35 cellular contexts compared by ENCODE assay signal in the genomic region with DNA sequence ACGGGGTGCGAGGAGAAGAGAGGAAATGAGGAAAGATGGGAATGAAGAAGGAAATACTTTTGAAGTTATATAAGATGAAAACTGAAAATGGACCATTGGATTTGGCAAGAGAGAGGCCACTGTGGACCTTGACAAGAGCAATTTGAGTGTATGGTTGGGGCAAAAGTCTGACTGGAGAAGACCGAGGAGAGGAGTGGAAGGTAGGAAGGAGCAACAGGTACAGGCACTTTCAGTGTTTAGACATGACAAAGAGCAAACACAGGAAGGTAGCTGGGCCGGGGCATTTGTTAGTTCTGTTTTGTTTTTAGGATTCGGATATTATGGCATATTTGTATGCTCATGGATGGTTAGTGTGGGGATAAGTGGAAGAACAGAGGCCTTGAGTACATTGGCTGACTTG.
"Had no signal": no experiment of that assay in that cellular context is flagged by ENCODE, and none has a peak within 500 bp of the region (broad histone marks: within the 10 kb centered on the region; RNA-seq: fewer than 3 reads in every experiment).

No MANE protein-coding gene starts in this region.

- DNase-seq: Karpas-422, Kasumi-1, MG63, MM.1S, MV-4-11, NCI-H1048, NCI-H1092, NCI-H1092 treated with DMSO at 0.1 percent for 48 hours, NCI-H1105, NCI-H1105 treated with DMSO at 0.1 percent for 48 hours, NCI-H1417, NCI-H1417 treated with DMSO at 0.1 percent for 48 hours, NCI-H1436, NCI-H1436 treated with DMSO at 0.1 percent for 48 hours, NCI-H146, NCI-H1694, NCI-H1694 treated with DMSO at 0.1 percent for 48 hours, NCI-H187, NCI-H187 treated with DMSO at 0.1 percent for 48 hours, NCI-H1930, NCI-H2029, NCI-H2029 treated with DMSO at 0.1 percent for 48 hours, NCI-H2081, NCI-H2081 treated with DMSO at 0.1 percent for 48 hours, NCI-H2107, NCI-H2171, NCI-H2171 treated with DMSO at 0.1 percent for 48 hours, NCI-H2227 treated with DMSO at 0.1 percent for 48 hours, NCI-H226, NCI-H345, NCI-H446, NCI-H446 treated with DMSO at 0.1 percent for 48 hours, NCI-H510A, NCI-H510A treated with DMSO at 0.1 percent for 48 hours, NCI-H524 had no signal

- H3K9me3 ChIP-seq: MG63 had no signal

- H3K36me3 ChIP-seq: MG63 had no signal

- H3K4me3 ChIP-seq: MG63 had no signal

- H3K27me3 ChIP-seq: MG63 had no signal
